Comparison of ENCODE assay signal across 1 cellular context in the genomic region with DNA sequence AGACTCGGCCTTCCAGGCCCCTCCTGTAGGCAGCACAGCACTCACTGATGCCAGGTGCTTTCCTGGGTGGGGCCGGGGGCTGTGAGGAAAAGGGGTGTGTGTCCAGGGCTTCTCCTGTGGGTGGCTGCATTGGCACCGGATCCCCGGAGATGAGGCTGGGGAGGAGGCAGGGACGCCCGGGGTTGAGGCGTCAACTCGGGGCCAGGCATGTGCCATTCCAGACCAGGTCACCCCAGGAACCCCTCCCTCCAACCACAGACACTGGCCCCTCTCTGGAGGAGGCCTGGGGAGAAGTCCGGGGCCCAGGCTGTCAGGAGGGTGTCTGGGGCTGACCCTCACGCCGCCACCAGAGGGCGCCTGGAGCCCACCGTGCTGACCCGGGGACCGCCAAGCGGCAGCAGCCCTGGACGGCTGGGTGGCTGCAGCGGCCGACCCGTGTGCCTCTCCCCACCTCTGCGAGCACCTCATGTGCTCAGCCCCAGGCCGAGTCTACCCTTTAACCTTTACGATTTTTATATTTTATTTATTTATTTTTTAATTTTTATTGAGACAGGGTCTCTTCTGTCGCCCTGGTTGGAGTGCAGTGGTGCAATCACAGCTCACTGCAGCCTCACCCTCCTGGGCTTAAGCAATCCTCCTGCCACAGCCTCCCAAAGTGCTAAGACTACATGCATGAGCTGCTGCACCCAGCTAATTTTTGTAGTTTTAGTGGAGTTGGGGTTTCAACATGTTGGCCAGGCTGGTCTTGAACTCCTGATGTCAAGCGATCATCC.
TF ChIP-seq lines count a peak whose summit lies in the region.

No MANE protein-coding gene starts in this region.

TF ChIP-seq in HepG2, 621 proteins besides CTCF, POLR2A, EP300 and RAD21 (continued from another document):
- TF ChIP-seq, protein P1, sequence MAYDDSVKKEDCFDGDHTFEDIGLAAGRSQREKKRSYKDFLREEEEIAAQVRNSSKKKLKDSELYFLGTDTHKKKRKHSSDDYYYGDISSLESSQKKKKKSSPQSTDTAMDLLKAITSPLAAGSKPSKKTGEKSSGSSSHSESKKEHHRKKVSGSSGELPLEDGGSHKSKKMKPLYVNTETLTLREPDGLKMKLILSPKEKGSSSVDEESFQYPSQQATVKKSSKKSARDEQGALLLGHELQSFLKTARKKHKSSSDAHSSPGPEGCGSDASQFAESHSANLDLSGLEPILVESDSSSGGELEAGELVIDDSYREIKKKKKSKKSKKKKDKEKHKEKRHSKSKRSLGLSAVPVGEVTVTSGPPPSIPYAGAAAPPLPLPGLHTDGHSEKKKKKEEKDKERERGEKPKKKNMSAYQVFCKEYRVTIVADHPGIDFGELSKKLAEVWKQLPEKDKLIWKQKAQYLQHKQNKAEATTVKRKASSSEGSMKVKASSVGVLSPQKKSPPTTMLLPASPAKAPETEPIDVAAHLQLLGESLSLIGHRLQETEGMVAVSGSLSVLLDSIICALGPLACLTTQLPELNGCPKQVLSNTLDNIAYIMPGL (CRISPR knock-in tag; IDR thresholded peaks at IDR 0.05; ENCODE audit: borderline replicate concordance in 1 of 2, low read depth in 1 of 2), result peak in 1 of 2 experiments; percentile 51; a peak in 1 of 4 replicates
- 0 out of 2 replicates have a peak, but pooled peaks have one; percentile 28 for TF ChIP-seq ZNF333 (CRISPR knock-in tag; IDR thresholded peaks at IDR 0.05; ENCODE audit: borderline replicate concordance)
- TF ChIP-seq, protein P2, sequence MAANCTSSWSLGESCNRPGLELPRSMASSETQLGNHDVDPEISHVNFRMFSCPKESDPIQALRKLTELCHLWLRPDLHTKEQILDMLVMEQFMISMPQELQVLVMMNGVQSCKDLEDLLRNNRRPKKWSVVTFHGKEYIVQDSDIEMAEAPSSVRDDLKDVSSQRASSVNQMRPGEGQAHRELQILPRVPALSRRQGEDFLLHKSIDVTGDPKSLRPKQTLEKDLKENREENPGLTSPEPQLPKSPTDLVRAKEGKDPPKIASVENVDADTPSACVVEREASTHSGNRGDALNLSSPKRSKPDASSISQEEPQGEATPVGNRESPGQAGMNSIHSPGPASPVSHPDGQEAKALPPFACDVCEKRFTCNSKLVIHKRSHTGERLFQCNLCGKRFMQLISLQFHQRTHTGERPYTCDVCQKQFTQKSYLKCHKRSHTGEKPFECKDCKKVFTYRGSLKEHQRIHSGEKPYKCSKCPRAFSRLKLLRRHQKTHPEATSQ (CRISPR knock-in tag; IDR thresholded peaks at IDR 0.05; ENCODE audit: borderline replicate concordance), result no peak
- no peak for TF ChIP-seq ZNF207 (IDR thresholded peaks at IDR 0.05; ENCODE audit: borderline replicate concordance)
- peak; percentile 31 for TF ChIP-seq XRCC5 (optimal IDR thresholded peaks at IDR 0.05; ENCODE audit: low read length)
- no peak for TF ChIP-seq MAFG (CRISPR knock-in tag; IDR thresholded peaks at IDR 0.05)
- TF ChIP-seq MAZ (IDR thresholded peaks at IDR 0.05; ENCODE audit: borderline replicate concordance, low read depth, low read length), result 0 out of 2 replicates have a peak, but pooled peaks have one; percentile 36
- no peak for TF ChIP-seq MAZ (CRISPR knock-in tag; IDR thresholded peaks at IDR 0.05; ENCODE audit: low read depth)
- 0 out of 2 replicates have a peak, but pooled peaks have one; percentile 24 for TF ChIP-seq PITX1 (CRISPR knock-in tag; IDR thresholded peaks at IDR 0.05)
- peak; percentile 32; the same call in 1 of the 2 replicates for TF ChIP-seq ZNF331 (CRISPR knock-in tag; IDR thresholded peaks at IDR 0.05)
- peak; percentile 96 for TF ChIP-seq STAG1 (CRISPR knock-in tag; IDR thresholded peaks at IDR 0.05)
- TF ChIP-seq MIER2 (CRISPR knock-in tag; IDR thresholded peaks at IDR 0.05), result 0 out of 2 replicates have a peak, but pooled peaks have one; percentile 21
